ENCODE assay signal across 29 cellular contexts in genomic region chr19:14997981-14998380, GRCh38. TPM values are rescaled to one million over a fixed set of nuclear protein-coding genes. Genes with fewer than 3 reads are reported as not detected.
"Had no signal": no experiment of that assay in that cellular context is flagged by ENCODE, and none has a peak within 500 bp of the region (broad histone marks: within the 10 kb centered on the region; RNA-seq: fewer than 3 reads in every experiment).

No MANE protein-coding gene starts in this region.

- H3K4me3 Mint-ChIP-seq: stimulated activated effector memory CD8-positive, alpha-beta T cell treated with anti-CD3 and anti-CD28 coated beads, Interleukin-12 subunit alpha, Interleukin-12 subunit beta, amount 100 ng/mL, for 72 hours; stimulated activated memory B cell treated with anti-CD40 and anti-IgM and Interleukin-4, amounts not matched to agents 10 μg/mL and 1 μg/mL and 100 μg/mL, for 72 hours; stimulated activated naive B cell treated with anti-CD40 and anti-IgM and Interleukin-4, amounts not matched to agents 10 μg/mL and 1 μg/mL and 100 μg/mL, for 72 hours; stimulated activated naive CD8-positive, alpha-beta T cell treated with anti-CD3 and anti-CD28 coated beads, Interleukin-15, amount 100 ng/mL, for 72 hours; stimulated activated naive CD8-positive, alpha-beta T cell treated with anti-CD3 and anti-CD28 coated beads, Interleukin-15, Interleukin-2, amounts not matched to agents 100 ng/mL and 50 ng/mL, for 24 hours; type B pancreatic cell had no signal

- H3K4me3 ChIP-seq: stomach, suprapubic skin, testis, thoracic aorta, thyroid gland, tibial artery, tibial nerve, transverse colon, upper lobe of left lung, upper lobe of right lung, uterus, vagina had no signal

- DNase-seq: stimulated activated CD4-positive, alpha-beta T cell treated with anti-CD3 and anti-CD28 coated beads, Interleukin-2, amount 100 ng/mL, for 48 hours; stimulated activated CD4-positive, alpha-beta T cell treated with anti-CD3 and anti-CD28 coated beads, Interleukin-4, amount 100 ng/mL, for 1 hour; stimulated activated CD4-positive, alpha-beta T cell treated with anti-CD3 and anti-CD28 coated beads, Interleukin-4, amount 100 ng/mL, for 24 hours; stimulated activated CD4-positive, alpha-beta T cell treated with anti-CD3 and anti-CD28 coated beads, Interleukin-4, amount 100 ng/mL, for 4 hours; stimulated activated CD8-positive, alpha-beta memory T cell treated with anti-CD3 and anti-CD28 coated beads, Interleukin-4, amount 100 ng/mL, for 48 hours; stimulated activated naive B cell treated with anti-CD40 and anti-IgM and Interleukin-4, amounts not matched to agents 10 μg/mL and 1 μg/mL and 100 μg/mL, for 72 hours; stimulated activated naive CD4-positive, alpha-beta T cell; stimulated activated naive CD4-positive, alpha-beta T cell treated with Interleukin-2 at 50 U/mL for 16 hours; stimulated activated naive CD8-positive, alpha-beta T cell treated with anti-CD3 and anti-CD28 coated beads, Interleukin-15, amount 100 ng/mL, for 72 hours; stimulated activated naive CD8-positive, alpha-beta T cell treated with anti-CD3 and anti-CD28 coated beads, Interleukin-15, Interleukin-2, amounts not matched to agents 100 U/mL and 50 U/mL, for 24 hours; stomach; substantia nigra; testis; thyroid gland; tibial artery; transverse colon; upper lobe of left lung; upper lobe of right lung; uterus had no signal

- H3K9me3 Mint-ChIP-seq: stimulated activated effector memory CD8-positive, alpha-beta T cell treated with anti-CD3 and anti-CD28 coated beads, Interleukin-12 subunit alpha, Interleukin-12 subunit beta, amount 100 ng/mL, for 72 hours; stimulated activated naive B cell treated with anti-CD40 and anti-IgM and Interleukin-4, amounts not matched to agents 10 μg/mL and 1 μg/mL and 100 μg/mL, for 72 hours; stimulated activated naive CD8-positive, alpha-beta T cell treated with anti-CD3 and anti-CD28 coated beads, Interleukin-15, amount 100 ng/mL, for 72 hours; stimulated activated naive CD8-positive, alpha-beta T cell treated with anti-CD3 and anti-CD28 coated beads, Interleukin-15, Interleukin-2, amounts not matched to agents 100 ng/mL and 50 ng/mL, for 24 hours; type B pancreatic cell had no signal

- H3K36me3 ChIP-seq: stomach, suprapubic skin, thoracic aorta, thyroid gland, tibial artery, tibial nerve, transverse colon, upper lobe of left lung, upper lobe of right lung, uterus, vagina had no signal

- H3K27ac Mint-ChIP-seq: stimulated activated effector memory CD8-positive, alpha-beta T cell treated with anti-CD3 and anti-CD28 coated beads, Interleukin-12 subunit alpha, Interleukin-12 subunit beta, amount 100 ng/mL, for 72 hours; stimulated activated memory B cell treated with anti-CD40 and anti-IgM and Interleukin-4, amounts not matched to agents 10 μg/mL and 1 μg/mL and 100 μg/mL, for 72 hours; stimulated activated naive B cell treated with anti-CD40 and anti-IgM and Interleukin-4, amounts not matched to agents 10 μg/mL and 1 μg/mL and 100 μg/mL, for 72 hours; stimulated activated naive CD8-positive, alpha-beta T cell treated with anti-CD3 and anti-CD28 coated beads, Interleukin-15, amount 100 ng/mL, for 72 hours; stimulated activated naive CD8-positive, alpha-beta T cell treated with anti-CD3 and anti-CD28 coated beads, Interleukin-15, Interleukin-2, amounts not matched to agents 100 ng/mL and 50 ng/mL, for 24 hours; type B pancreatic cell had no signal

- H3K4me1 ChIP-seq: stomach, suprapubic skin, testis, thyroid gland, tibial artery, tibial nerve, transverse colon, upper lobe of left lung, upper lobe of right lung, uterus, vagina had no signal

- H3K27me3 ChIP-seq: testis, thyroid gland, tibial nerve, upper lobe of left lung, uterus, vagina had no signal

- H3K27ac ChIP-seq: stomach, suprapubic skin, testis, thoracic aorta, thyroid gland, tibial artery, tibial nerve, transverse colon, upper lobe of left lung, upper lobe of right lung, uterus, vagina had no signal

- H3K36me3 Mint-ChIP-seq: stimulated activated effector memory CD8-positive, alpha-beta T cell treated with anti-CD3 and anti-CD28 coated beads, Interleukin-12 subunit alpha, Interleukin-12 subunit beta, amount 100 ng/mL, for 72 hours; stimulated activated memory B cell treated with anti-CD40 and anti-IgM and Interleukin-4, amounts not matched to agents 10 μg/mL and 1 μg/mL and 100 μg/mL, for 72 hours; stimulated activated naive B cell treated with anti-CD40 and anti-IgM and Interleukin-4, amounts not matched to agents 10 μg/mL and 1 μg/mL and 100 μg/mL, for 72 hours; type B pancreatic cell had no signal

- ATAC-seq: stimulated activated effector memory CD8-positive, alpha-beta T cell treated with anti-CD3 and anti-CD28 coated beads, Interleukin-12 subunit alpha, Interleukin-12 subunit beta, amount 100 ng/mL, for 72 hours; stimulated activated memory B cell treated with anti-CD40 and anti-IgM and Interleukin-4, amounts not matched to agents 10 μg/mL and 1 μg/mL and 100 μg/mL, for 72 hours; stimulated activated naive B cell treated with anti-CD40 and anti-IgM and Interleukin-4, amounts not matched to agents 10 μg/mL and 1 μg/mL and 100 μg/mL, for 72 hours; stimulated activated naive CD8-positive, alpha-beta T cell treated with anti-CD3 and anti-CD28 coated beads, Interleukin-15, amount 100 ng/mL, for 72 hours; stimulated activated naive CD8-positive, alpha-beta T cell treated with anti-CD3 and anti-CD28 coated beads, Interleukin-15, Interleukin-2, amounts not matched to agents 100 U/mL and 50 U/mL, for 24 hours; upper lobe of right lung had no signal

- H3K4me1 Mint-ChIP-seq: stimulated activated effector memory CD8-positive, alpha-beta T cell treated with anti-CD3 and anti-CD28 coated beads, Interleukin-12 subunit alpha, Interleukin-12 subunit beta, amount 100 ng/mL, for 72 hours; stimulated activated memory B cell treated with anti-CD40 and anti-IgM and Interleukin-4, amounts not matched to agents 10 μg/mL and 1 μg/mL and 100 μg/mL, for 72 hours; stimulated activated naive B cell treated with anti-CD40 and anti-IgM and Interleukin-4, amounts not matched to agents 10 μg/mL and 1 μg/mL and 100 μg/mL, for 72 hours; stimulated activated naive CD8-positive, alpha-beta T cell treated with anti-CD3 and anti-CD28 coated beads, Interleukin-15, amount 100 ng/mL, for 72 hours had no signal

- H3K9me3 ChIP-seq: stomach, suprapubic skin, testis, thoracic aorta, thyroid gland, tibial artery, tibial nerve, transverse colon, upper lobe of left lung, upper lobe of right lung, uterus, vagina had no signal

RNA-seq across cellular contexts. Expression of gene SLC1A6, which starts 18.3 kb away (rescaled TPM):
- polyA plus RNA-seq: stomach, urinary bladder had no signal

RNA-seq across cellular contexts. Expression of gene CASP14, which starts 51.3 kb away (rescaled TPM):
- polyA plus RNA-seq: stomach, urinary bladder had no signal

RNA-seq across cellular contexts. Expression of gene OR7C2, which starts 56.7 kb away (rescaled TPM):
- polyA plus RNA-seq: stomach, thymus, urinary bladder had no signal
